24 cellular contexts compared by ENCODE assay signal in the genomic region with DNA sequence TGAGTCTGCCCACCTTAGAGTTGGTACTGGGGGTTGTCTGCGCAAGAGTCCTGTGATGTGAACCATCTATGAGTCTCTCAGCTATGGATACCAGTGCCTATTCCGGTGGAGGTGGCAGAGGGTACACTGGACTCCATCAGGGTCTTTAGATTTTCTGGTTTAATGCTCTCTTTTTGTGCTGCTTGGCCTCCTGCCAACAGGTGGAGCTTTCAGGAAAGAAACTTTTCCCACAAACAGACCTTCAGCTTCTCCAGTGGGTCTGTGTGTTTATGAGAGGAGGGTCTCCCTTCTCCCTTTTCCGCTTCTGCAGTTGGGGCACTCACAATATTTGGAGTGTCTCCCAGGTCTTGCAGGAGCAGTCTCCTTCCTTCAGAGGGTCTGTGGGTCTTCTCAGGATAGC.
"Had no signal": no experiment of that assay in that cellular context is flagged by ENCODE, and none has a peak within 500 bp of the region (broad histone marks: within the 10 kb centered on the region; RNA-seq: fewer than 3 reads in every experiment).

No MANE protein-coding gene starts in this region.

- ATAC-seq: gastrocnemius medialis, left cardiac atrium, left ventricle myocardium superior had no signal

- H3K27ac ChIP-seq: gastrocnemius medialis, ovary, prostate gland, sigmoid colon, tibial nerve had no signal

- H3K4me3 ChIP-seq: gastrocnemius medialis, ovary, prostate gland, sigmoid colon, tibial nerve had no signal

- H3K4me3 Mint-ChIP-seq: activated naive CD8-positive, alpha-beta T cell; central memory CD8-positive, alpha-beta T cell; nephron; T-helper 2 cell treated with Interferon-gamma antibody and Interleukin-4, amounts not matched to agents 5 μg/mL and 100 μg/mL, for 36 hours had no signal

- H3K27me3 ChIP-seq: gastrocnemius medialis, ovary, sigmoid colon, tibial nerve had no signal

- H3K36me3 Mint-ChIP-seq: activated naive CD8-positive, alpha-beta T cell had no signal

- DNase-seq: activated CD4-positive, alpha-beta T cell treated with anti-CD3 and anti-CD28 coated beads for 4 hours; activated CD4-positive, alpha-beta T cell treated with anti-CD3 and anti-CD28 coated beads, Interleukin-2, amount 50 U/mL, for 4 hours; activated effector memory CD4-positive, alpha-beta T cell treated with Interleukin-2 at 50 U/mL for 16 hours; activated naive CD4-positive, alpha-beta T cell treated with Interleukin-2 at 50 U/mL for 16 hours; anterior cingulate cortex; dermis blood vessel endothelial cell; effector CD4-positive, alpha-beta T cell; gastrocnemius medialis; glutamatergic neuron; left cardiac atrium; left ventricle myocardium superior; ovary; sigmoid colon; small intestine; stimulated activated CD4-positive, alpha-beta T cell treated with anti-CD3 and anti-CD28 coated beads, Interleukin-4, amount 100 ng/mL, for 4 hours; stimulated activated CD8-positive, alpha-beta memory T cell treated with anti-CD3 and anti-CD28 coated beads, Interleukin-4, amount 100 ng/mL, for 48 hours; stimulated activated naive CD4-positive, alpha-beta T cell; T-helper 1 cell had no signal

- H3K4me1 Mint-ChIP-seq: central memory CD8-positive, alpha-beta T cell; nephron had no signal

- H3K27ac Mint-ChIP-seq: activated naive CD8-positive, alpha-beta T cell; nephron; T-helper 2 cell treated with Interferon-gamma antibody and Interleukin-4, amounts not matched to agents 5 μg/mL and 100 μg/mL, for 36 hours had no signal

- H3K9me3 ChIP-seq: gastrocnemius medialis, ovary, prostate gland, sigmoid colon, tibial nerve had no signal

- H3K9me3 Mint-ChIP-seq: nephron; T-helper 2 cell treated with Interferon-gamma antibody and Interleukin-4, amounts not matched to agents 5 μg/mL and 100 μg/mL, for 36 hours had no signal

- H3K36me3 ChIP-seq: gastrocnemius medialis, ovary, prostate gland, sigmoid colon, tibial nerve had no signal
